ENCODE assay signal across 9 cellular contexts in genomic region chr17:40480501-40481003, GRCh38. TPM values are rescaled to one million over a fixed set of nuclear protein-coding genes. Genes with fewer than 3 reads are reported as not detected.
A peak's percentile ranks its signal among the peaks of the same experiment; 100 is the strongest.
DNase-seq lines count a peak whose midpoint lies in the region; ATAC-seq, FAIRE-seq and TF ChIP-seq lines count a peak whose summit lies in the region.
"Had no signal": no experiment of that assay in that cellular context is flagged by ENCODE, and none has a peak within 500 bp of the region (broad histone marks: within the 10 kb centered on the region; RNA-seq: fewer than 3 reads in every experiment).

No MANE protein-coding gene starts in this region.

- no peak for FAIRE-seq in RCC 7860 (lab: Jason Lieb, UNC)

- H3K4me1 ChIP-seq in foreskin keratinocyte, result peaks cover 7% of the 10 kb centered on the region

- peak; percentile 24 for DNase-seq in NCI-H146 (lab: John Stamatoyannopoulos, UW)
- DNase-seq in NCI-H146 treated with DMSO at 0.1 percent for 48 hours (lab: John Stamatoyannopoulos, UW; ENCODE audit: unreplicated experiment), result no peak
- DNase-seq in activated CD8-positive, alpha-beta memory T cell treated with anti-CD3 and anti-CD28 coated beads for 4 hours (ENCODE audit: low read depth in 2 of 2), result peak; percentile 62 to 66
- peak in 1 of 2 donors; percentile 64 for DNase-seq in foreskin keratinocyte
- DNase-seq in stimulated activated CD8-positive, alpha-beta memory T cell treated with anti-CD3 and anti-CD28 coated beads, Interleukin-2, amount 100 ng/mL, for 48 hours (ENCODE audit: low read depth in 2 of 2), result peak; percentile 54 to 80
- no peak for DNase-seq in RCC 7860 (ENCODE audit: low spot score)
- no peak for DNase-seq in COLO668 (lab: John Stamatoyannopoulos, UW; ENCODE audit: unreplicated experiment)

- TF ChIP-seq CTCF in foreskin keratinocyte (conservative IDR thresholded peaks at IDR 0.05), result no peak

- H3K27ac ChIP-seq in foreskin keratinocyte, result no peak overlapping the region
- H3K27ac ChIP-seq: VCaP had no signal

- H3K27me3 ChIP-seq in foreskin keratinocyte, result no peaks in the 10 kb centered on the region

- peak; percentile 12 for ATAC-seq in foreskin keratinocyte
- ATAC-seq in GM21723 (IDR thresholded peaks at IDR 0.05; ENCODE audit: unreplicated experiment), result no peak

RNA-seq across cellular contexts. Expression of gene TNS4, which starts 20.9 kb away (rescaled TPM):
- total RNA-seq in foreskin keratinocyte, result 285 and 352 TPM in 2 replicates
- polyA plus RNA-seq in foreskin keratinocyte, result 271 and 305 TPM in 2 replicates

RNA-seq across cellular contexts. Expression of gene IGFBP4, which starts 37.3 kb away (rescaled TPM):
- 7.7 and 18.4 TPM in 2 replicates for total RNA-seq in foreskin keratinocyte
- polyA plus RNA-seq in foreskin keratinocyte, result 11.5 and 28.3 TPM in 2 replicates

Comparison
In these comparisons a context has a peak if more than half of its experiments do, and no peak if none do; other contexts are left out.
1. DNase-seq: peak in NCI-H146 (single experiment), activated CD8-positive, alpha-beta memory T cell treated with anti-CD3 and anti-CD28 coated beads for 4 hours (2 of 2) and stimulated activated CD8-positive, alpha-beta memory T cell treated with anti-CD3 and anti-CD28 coated beads, Interleukin-2, amount 100 ng/mL, for 48 hours (2 of 2); none in NCI-H146 treated with DMSO at 0.1 percent for 48 hours (single experiment), RCC 7860 (single experiment) and COLO668 (single experiment).